In the genomic region with DNA sequence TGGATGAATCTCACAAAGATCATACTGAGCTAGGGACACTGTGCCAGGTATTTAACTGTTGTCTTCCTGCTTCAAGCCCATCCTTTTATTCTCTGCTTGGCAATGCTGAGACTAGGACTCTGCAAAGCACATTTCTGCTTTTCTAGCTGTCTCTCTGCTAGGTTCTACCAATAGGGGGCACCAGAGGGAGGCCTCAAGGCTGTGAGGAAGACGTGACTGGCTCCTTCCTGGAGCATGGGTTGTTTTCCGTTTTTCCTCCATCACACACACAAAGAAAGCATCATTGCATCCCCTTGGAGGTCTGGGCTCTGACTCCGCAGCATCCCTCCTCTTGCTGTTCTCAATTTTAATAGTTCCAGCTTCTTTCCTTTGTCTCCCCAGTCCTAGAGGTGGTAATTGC, we compare ENCODE assay signal across 1 cellular context.
TF ChIP-seq lines count a peak whose summit lies in the region.

No MANE protein-coding gene starts in this region.

TF ChIP-seq in H1, 55 proteins besides CTCF, POLR2A, EP300 and RAD21:
- TF ChIP-seq GABPA (IDR thresholded peaks at IDR 0.05; ENCODE audit: borderline replicate concordance, insufficient read depth, low read length) (no peak), KDM4A (IDR thresholded peaks at IDR 0.05; ENCODE audit: low read depth, low read length, severe bottlenecking) (no peak), ZNF274 (IDR thresholded peaks at IDR 0.05; ENCODE audit: borderline replicate concordance, extremely low read depth, low read length) (no peak), E2F6 (IDR thresholded peaks at IDR 0.05) (no peak), POU5F1 (IDR thresholded peaks at IDR 0.05; ENCODE audit: low read depth, low read length) (no peak), RFX5 (IDR thresholded peaks at IDR 0.05; ENCODE audit: borderline replicate concordance, low read depth, low read length) (no peak), ATF3 (IDR thresholded peaks at IDR 0.05; ENCODE audit: insufficient read depth, low read depth, low read length) (no peak), CBX5 (IDR thresholded peaks at IDR 0.05; ENCODE audit: low read depth, low read length) (no peak), JUN (IDR thresholded peaks at IDR 0.05; ENCODE audit: low read depth, low read length) (no peak), TAF7 (optimal IDR thresholded peaks at IDR 0.05; ENCODE audit: borderline replicate concordance, low read depth, low read length) (no peak), TEAD4 (IDR thresholded peaks at IDR 0.05; ENCODE audit: low read depth, low read length) (no peak), SIRT6 (IDR thresholded peaks at IDR 0.05; ENCODE audit: low read length) (no peak), FOSL1 (IDR thresholded peaks at IDR 0.05; ENCODE audit: insufficient read depth, low read depth, low read length) (no peak), KDM1A (IDR thresholded peaks at IDR 0.05; ENCODE audit: borderline replicate concordance, low read length) (no peak), EZH2 (IDR thresholded peaks at IDR 0.05; ENCODE audit: low read depth, low read length, severe bottlenecking) (no peak), NRF1 (IDR thresholded peaks at IDR 0.05; ENCODE audit: low read depth, low read length) (no peak), CEBPB (IDR thresholded peaks at IDR 0.05; ENCODE audit: low read depth, low read length) (no peak), SP4 (IDR thresholded peaks at IDR 0.05; ENCODE audit: low read length) (no peak)
TF ChIP-seq in H1: peak in this region for 0.
